In the genomic region with DNA sequence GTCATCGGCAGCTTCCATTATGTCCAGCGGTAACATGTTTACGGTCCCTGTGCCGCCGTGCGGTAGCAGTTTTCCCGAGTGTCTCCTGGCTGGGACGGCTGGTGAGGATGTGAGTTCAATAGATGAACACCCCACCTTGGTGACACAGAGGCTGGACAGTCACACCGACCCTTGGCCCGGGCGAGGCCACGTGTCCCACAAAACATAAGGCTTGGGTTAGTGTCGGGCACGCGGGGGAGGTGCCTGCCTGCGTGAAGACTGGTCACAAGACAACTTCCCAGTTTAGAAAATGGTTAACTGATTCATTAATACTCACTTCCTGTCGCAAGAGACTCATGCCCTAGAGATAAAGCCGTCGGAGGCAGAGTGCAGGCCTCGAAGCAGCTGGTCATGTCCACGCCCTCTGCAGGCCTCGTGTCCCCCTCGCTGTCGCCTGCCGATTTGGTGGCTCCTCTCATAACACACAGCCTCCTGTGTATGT, we compare ENCODE assay signal across 9 cellular contexts. TPM values are rescaled to one million over a fixed set of nuclear protein-coding genes. Genes with fewer than 3 reads are reported as not detected.
DNase-seq lines count a peak whose midpoint lies in the region; FAIRE-seq and TF ChIP-seq lines count a peak whose summit lies in the region.
"Had no signal": no experiment of that assay in that cellular context is flagged by ENCODE, and none has a peak within 500 bp of the region (broad histone marks: within the 10 kb centered on the region; RNA-seq: fewer than 3 reads in every experiment).

No MANE protein-coding gene starts in this region.

- FAIRE-seq in GM12891 (lab: Jason Lieb, UNC): peak; percentile 26

- H3K4me3 ChIP-seq in kidney epithelial cell (ENCODE audit: low read depth, low read length) (no peak overlapping the region), tibial nerve (no peak overlapping the region)

- no peaks in the 10 kb centered on the region for H3K27me3 ChIP-seq in kidney epithelial cell (ENCODE audit: control insufficient read depth, insufficient read depth, low read length)
- no peaks in the 10 kb centered on the region for H3K27me3 ChIP-seq in tibial nerve

- TF ChIP-seq CTCF in kidney epithelial cell (IDR thresholded peaks at IDR 0.05; ENCODE audit: insufficient read depth, low read length, poor library complexity, severe bottlenecking): no peak
- no peak for TF ChIP-seq CTCF in tibial nerve (IDR thresholded peaks at IDR 0.05)

- peak overlapping the region in 3 of 4 donors; percentile 23 to 68 (median 42) for H3K27ac ChIP-seq in tibial nerve
- H3K27ac ChIP-seq: parathyroid adenoma had no signal

- no peaks in the 10 kb centered on the region for H3K27me3 Mint-ChIP-seq in activated naive CD8-positive, alpha-beta T cell

- in situ Hi-C loops in KBM-7 (cut with MboI; ENCODE audit: low pct_unique_long_range_greater_than_20kb, low sequenced_read_pairs): no loop called here

- peaks cover 70% of the 10 kb centered on the region for H3K4me1 Mint-ChIP-seq in activated naive CD8-positive, alpha-beta T cell (ENCODE audit: low read depth)

- no peaks in the 10 kb centered on the region for H3K9me3 Mint-ChIP-seq in activated naive CD8-positive, alpha-beta T cell (ENCODE audit: low read depth)

- peaks cover 4% of the 10 kb centered on the region for H3K36me3 Mint-ChIP-seq in activated naive CD8-positive, alpha-beta T cell

- H3K9me3 ChIP-seq in tibial nerve: no peaks in the 10 kb centered on the region

- TF ChIP-seq POLR2A in GM12891 (IDR thresholded peaks at IDR 0.05; ENCODE audit: low read depth, low read length): no peak
- TF ChIP-seq POLR2A in tibial nerve (IDR thresholded peaks at IDR 0.05): no peak

- H3K36me3 ChIP-seq in kidney epithelial cell (ENCODE audit: control insufficient read depth, insufficient read depth, low read length): no peaks in the 10 kb centered on the region
- H3K36me3 ChIP-seq in tibial nerve: peaks cover 0 to 14% (median 0%) of the 10 kb centered on the region in 3 donors

- TF ChIP-seq EP300 in tibial nerve (IDR thresholded peaks at IDR 0.05): peak in 1 of 2 donors; percentile 19

- peaks cover 0 to 43% (median 30%) of the 10 kb centered on the region in 4 donors for H3K4me1 ChIP-seq in tibial nerve
- H3K4me1 ChIP-seq: parathyroid adenoma had no signal

- peak overlapping the region; percentile 65 for H3K4me3 Mint-ChIP-seq in activated naive CD8-positive, alpha-beta T cell

- DNase-seq in GM12891 (ENCODE audit: insufficient read length, low spot score) (no peak), KBM-7 (peak; percentile 75), kidney epithelial cell (ENCODE audit: low read depth) (peak; percentile 77), tibial nerve (ENCODE audit: low spot score in 2 of 2) (peak in 1 of 2 donors; percentile 13), NCI-H345 (lab: John Stamatoyannopoulos, UW) (no peak), globus pallidus (ENCODE audit: low spot score) (no peak), KG1 (lab: John Stamatoyannopoulos, UW) (no peak)

- 40 to 65% methylated on average over 13 to 23 of the region's 25 CpGs for WGBS in tibial nerve, 2 donors

- peak overlapping the region; percentile 91 for H3K27ac Mint-ChIP-seq in activated naive CD8-positive, alpha-beta T cell

TF ChIP-seq in GM12891, 5 proteins besides CTCF, POLR2A, EP300 and RAD21:
- TF ChIP-seq SPI1 (IDR thresholded peaks at IDR 0.05; ENCODE audit: low read depth, low read length) (0 out of 2 replicates have a peak, but pooled peaks have one; percentile 37), PAX5 (IDR thresholded peaks at IDR 0.05; ENCODE audit: insufficient read depth, low read length, severe bottlenecking) (no peak)

RNA-seq across cellular contexts. Expression of a gene that starts 17.2 kb away (rescaled TPM):
- 13.4 TPM for polyA plus RNA-seq in GM12891 (2012; ENCODE audit: low read depth, missing spikeins)
- total RNA-seq in kidney epithelial cell (25.4 and 27.0 TPM in 2 replicates), tibial nerve (10 to 100 TPM; 36.2 to 63.3 (median 46.3) TPM)

Comparison
In these comparisons a context has a peak if more than half of its experiments do, and no peak if none do; other contexts are left out.
1. DNase-seq: peak in KBM-7 (single experiment) and kidney epithelial cell (single experiment); none in GM12891 (single experiment), NCI-H345 (single experiment), globus pallidus (single experiment) and KG1 (single experiment).